ENCODE assay signal across 2 cellular contexts in the genomic region with DNA sequence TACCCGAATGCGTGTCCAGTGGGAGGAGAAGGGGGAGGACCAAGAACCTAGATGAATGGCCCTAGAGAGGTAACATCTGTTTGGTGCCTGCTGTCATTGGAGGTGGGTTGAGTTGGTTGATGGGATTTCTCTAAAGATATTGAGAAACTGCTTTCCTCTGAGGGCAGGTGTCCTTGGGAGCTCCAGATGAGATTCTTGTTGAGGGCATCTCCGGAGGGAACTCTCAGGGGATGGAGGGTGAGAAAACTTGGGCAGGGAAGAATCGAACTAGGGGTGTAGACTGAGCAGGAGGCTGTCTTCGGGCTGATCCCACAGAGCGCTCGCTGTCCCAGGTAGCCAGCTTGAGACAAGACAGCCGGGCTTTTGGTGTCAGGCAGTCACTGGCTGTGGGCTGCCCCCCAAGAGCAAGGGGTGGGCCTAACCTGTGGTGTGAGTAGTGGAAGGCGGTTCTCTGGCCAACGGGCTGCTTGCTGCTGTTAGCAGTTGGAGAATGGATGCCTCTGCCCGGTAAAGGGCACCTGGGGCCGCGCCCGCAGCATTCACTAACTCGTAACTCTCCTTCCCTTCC.
TF ChIP-seq lines count a peak whose summit lies in the region.

No MANE protein-coding gene starts in this region.

TF ChIP-seq in IMR-90, 13 proteins besides CTCF, POLR2A, EP300 and RAD21:
- no peak for TF ChIP-seq FOS (IDR thresholded peaks at IDR 0.05; ENCODE audit: low read depth, low read length)
- TF ChIP-seq RCOR1 (IDR thresholded peaks at IDR 0.05; ENCODE audit: insufficient replicate concordance, low read length) = no peak
- TF ChIP-seq BHLHE40 (IDR thresholded peaks at IDR 0.05; ENCODE audit: low read depth, low read length) = no peak
- no peak for TF ChIP-seq ELK1 (IDR thresholded peaks at IDR 0.05; ENCODE audit: borderline replicate concordance, low read depth, low read length)
- no peak for TF ChIP-seq RFX5 (IDR thresholded peaks at IDR 0.05; ENCODE audit: low read depth, low read length)
- no peak for TF ChIP-seq MXI1 (IDR thresholded peaks at IDR 0.05; ENCODE audit: borderline replicate concordance, low read depth, low read length)
- no peak for TF ChIP-seq MAFK (IDR thresholded peaks at IDR 0.05; ENCODE audit: low read depth, low read length)
- TF ChIP-seq CHD1 (IDR thresholded peaks at IDR 0.05; ENCODE audit: low read depth, low read length) = no peak
- TF ChIP-seq NFE2L2 (IDR thresholded peaks at IDR 0.05; ENCODE audit: low read depth, low read length) = no peak
- TF ChIP-seq MAZ (IDR thresholded peaks at IDR 0.05; ENCODE audit: borderline replicate concordance, low read depth, low read length) = no peak
- no peak for TF ChIP-seq SMC3 (IDR thresholded peaks at IDR 0.05; ENCODE audit: low read depth, low read length)
- no peak for TF ChIP-seq CEBPB (IDR thresholded peaks at IDR 0.05; ENCODE audit: low read depth, low read length)
- TF ChIP-seq USF2 (IDR thresholded peaks at IDR 0.05; ENCODE audit: low read depth, low read length) = no peak

TF ChIP-seq in GM12878, 131 proteins besides CTCF, POLR2A, EP300 and RAD21:
- TF ChIP-seq, protein P1, sequence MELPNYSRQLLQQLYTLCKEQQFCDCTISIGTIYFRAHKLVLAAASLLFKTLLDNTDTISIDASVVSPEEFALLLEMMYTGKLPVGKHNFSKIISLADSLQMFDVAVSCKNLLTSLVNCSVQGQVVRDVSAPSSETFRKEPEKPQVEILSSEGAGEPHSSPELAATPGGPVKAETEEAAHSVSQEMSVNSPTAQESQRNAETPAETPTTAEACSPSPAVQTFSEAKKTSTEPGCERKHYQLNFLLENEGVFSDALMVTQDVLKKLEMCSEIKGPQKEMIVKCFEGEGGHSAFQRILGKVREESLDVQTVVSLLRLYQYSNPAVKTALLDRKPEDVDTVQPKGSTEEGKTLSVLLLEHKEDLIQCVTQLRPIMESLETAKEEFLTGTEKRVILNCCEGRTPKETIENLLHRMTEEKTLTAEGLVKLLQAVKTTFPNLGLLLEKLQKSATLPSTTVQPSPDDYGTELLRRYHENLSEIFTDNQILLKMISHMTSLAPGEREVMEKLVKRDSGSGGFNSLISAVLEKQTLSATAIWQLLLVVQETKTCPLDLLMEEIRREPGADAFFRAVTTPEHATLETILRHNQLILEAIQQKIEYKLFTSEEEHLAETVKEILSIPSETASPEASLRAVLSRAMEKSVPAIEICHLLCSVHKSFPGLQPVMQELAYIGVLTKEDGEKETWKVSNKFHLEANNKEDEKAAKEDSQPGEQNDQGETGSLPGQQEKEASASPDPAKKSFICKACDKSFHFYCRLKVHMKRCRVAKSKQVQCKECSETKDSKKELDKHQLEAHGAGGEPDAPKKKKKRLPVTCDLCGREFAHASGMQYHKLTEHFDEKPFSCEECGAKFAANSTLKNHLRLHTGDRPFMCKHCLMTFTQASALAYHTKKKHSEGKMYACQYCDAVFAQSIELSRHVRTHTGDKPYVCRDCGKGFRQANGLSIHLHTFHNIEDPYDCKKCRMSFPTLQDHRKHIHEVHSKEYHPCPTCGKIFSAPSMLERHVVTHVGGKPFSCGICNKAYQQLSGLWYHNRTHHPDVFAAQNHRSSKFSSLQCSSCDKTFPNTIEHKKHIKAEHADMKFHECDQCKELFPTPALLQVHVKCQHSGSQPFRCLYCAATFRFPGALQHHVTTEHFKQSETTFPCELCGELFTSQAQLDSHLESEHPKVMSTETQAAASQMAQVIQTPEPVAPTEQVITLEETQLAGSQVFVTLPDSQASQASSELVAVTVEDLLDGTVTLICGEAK (IDR thresholded peaks at IDR 0.05; ENCODE audit: borderline replicate concordance) = no peak
- TF ChIP-seq MTA2 (IDR thresholded peaks at IDR 0.05; ENCODE audit: low read depth) (no peak), EZH2 (IDR thresholded peaks at IDR 0.05; ENCODE audit: borderline replicate concordance, control insufficient read depth, low read depth, low read length) (no peak), E4F1 (IDR thresholded peaks at IDR 0.05; ENCODE audit: borderline replicate concordance, partially characterized antibody) (no peak), BACH1 (IDR thresholded peaks at IDR 0.05; ENCODE audit: borderline replicate concordance) (no peak), HDGF (IDR thresholded peaks at IDR 0.05) (0 out of 2 replicates have a peak, but pooled peaks have one; percentile 4), RFX5 (IDR thresholded peaks at IDR 0.05; ENCODE audit: low read depth, low read length) (no peak), ETV6 (conservative IDR thresholded peaks at IDR 0.05 in 1 of 2, IDR thresholded peaks at IDR 0.05 in 1 of 2; ENCODE audit: borderline replicate concordance in 1 of 2, low read depth in 1 of 2) (no peak), E2F4 (IDR thresholded peaks at IDR 0.05; ENCODE audit: low read depth, low read length) (no peak), SP1 (IDR thresholded peaks at IDR 0.05; ENCODE audit: low read depth, low read length) (no peak), SREBF1 (IDR thresholded peaks at IDR 0.05; ENCODE audit: low read length) (no peak), EGR1 (IDR thresholded peaks at IDR 0.05; ENCODE audit: borderline replicate concordance in 1 of 2, low read depth in 2 of 2, low read length in 2 of 2) (no peak), TCF3 (IDR thresholded peaks at IDR 0.05; ENCODE audit: borderline replicate concordance, insufficient read depth, low read depth, low read length) (peak; percentile 30; the same call in 1 of the 2 replicates), TCF12 (IDR thresholded peaks at IDR 0.05; ENCODE audit: low read depth, low read length) (0 out of 2 replicates have a peak, but pooled peaks have one; percentile 40), MYC (IDR thresholded peaks at IDR 0.05; ENCODE audit: insufficient read depth, insufficient read length, insufficient replicate concordance, low read length, severe bottlenecking) (no peak), ZZZ3 (IDR thresholded peaks at IDR 0.05; ENCODE audit: control insufficient read depth, insufficient read length, low read depth) (no peak), ZNF217 (IDR thresholded peaks at IDR 0.05) (no peak), RBBP5 (conservative IDR thresholded peaks at IDR 0.05) (no peak), YY1 (IDR thresholded peaks at IDR 0.05; ENCODE audit: low read depth, low read length) (no peak), BCLAF1 (IDR thresholded peaks at IDR 0.05) (no peak), POLR2AphosphoS5 (IDR thresholded peaks at IDR 0.05; ENCODE audit: low read length) (0 out of 2 replicates have a peak, but pooled peaks have one; percentile 7), HDAC2 (IDR thresholded peaks at IDR 0.05) (no peak), PML (IDR thresholded peaks at IDR 0.05; ENCODE audit: low read length) (no peak)
TF ChIP-seq in GM12878: peak in this region for 4.
